Comparison of ENCODE assay signal across 18 cellular contexts in the genomic region with DNA sequence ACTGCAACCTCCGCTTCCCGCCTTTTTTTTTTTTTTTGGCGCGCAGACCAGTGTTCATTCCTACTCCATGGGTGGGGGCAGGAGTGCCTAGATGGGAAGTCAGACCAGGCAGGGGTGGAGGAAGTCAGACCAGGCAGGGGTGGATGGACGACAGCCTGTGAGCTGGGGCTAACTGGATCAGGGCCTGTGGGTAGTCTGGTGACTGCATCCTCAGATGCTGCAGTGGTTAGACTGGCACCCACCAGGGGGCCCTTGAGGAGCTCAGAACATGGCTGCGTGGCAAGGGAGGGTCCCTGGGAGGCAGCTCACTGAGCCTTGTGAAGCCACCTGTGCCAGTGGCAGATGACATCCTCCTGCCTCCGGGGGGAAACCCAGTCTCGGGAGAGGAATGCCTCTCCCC. TPM values are rescaled to one million over a fixed set of nuclear protein-coding genes. Genes with fewer than 3 reads are reported as not detected.
DNase-seq lines count a peak whose midpoint lies in the region; ATAC-seq, FAIRE-seq and TF ChIP-seq lines count a peak whose summit lies in the region.
"Had no signal": no experiment of that assay in that cellular context is flagged by ENCODE, and none has a peak within 500 bp of the region (broad histone marks: within the 10 kb centered on the region; RNA-seq: fewer than 3 reads in every experiment).

No MANE protein-coding gene starts in this region.

- CTCF ChIA-PET in RWPE1 (lab: Yijun Ruan, JAX): interaction anchor here (0.6 kb wide), 1 partner anchor 629 kb away, joined by 3 read pairs; no protein-coding TSS in a partner anchor

- ATAC-seq in left lung (peak; percentile 13), GM18511 (IDR thresholded peaks at IDR 0.05; ENCODE audit: unreplicated experiment) (no peak)
- ATAC-seq: body of pancreas; lower lobe of right lung; naive thymus-derived CD8-positive, alpha-beta T cell had no signal

- intact Hi-C loops in left lung (cut with DNase I): no loop called here

- TF ChIP-seq CTCF in GM12872 (IDR thresholded peaks at IDR 0.05; ENCODE audit: insufficient read depth, low read depth, low read length) (0 out of 3 replicates have a peak, but pooled peaks have one; percentile 8), RWPE1 (conservative IDR thresholded peaks at IDR 0.05; ENCODE audit: low read depth) (no peak), left lung (IDR thresholded peaks at IDR 0.05) (no peak)

- H3K4me3 ChIP-seq in left lung: no peak overlapping the region
- H3K4me3 ChIP-seq: BLaER1 treated with 17β-estradiol and CSF1 and Interleukin-3, amounts not matched to agents 10 nM and 100 nM; body of pancreas; lower lobe of right lung; prostate gland; thyroid gland had no signal

- no peak for FAIRE-seq in urothelium cell line (lab: Jason Lieb, UNC)

- peaks cover 0 to 35% of the 10 kb centered on the region in 2 donors for H3K36me3 ChIP-seq in left lung
- H3K36me3 ChIP-seq: prostate gland had no signal

- DNase-seq in D341Med (ENCODE audit: low spot score): peak; percentile 65
- no peak for DNase-seq in RWPE1 (ENCODE audit: low spot score)
- no peak for DNase-seq in left lung
- DNase-seq in urothelium cell line (ENCODE audit: low spot score): no peak
- DNase-seq in mesenteric fat pad (ENCODE audit: low spot score): no peak
- DNase-seq: activated CD4-positive, alpha-beta T cell treated with anti-CD3 and anti-CD28 coated beads, Interleukin-2, amount 10 ng/mL, durations not matched to agents 7 days and 5 days; body of pancreas; cortex of kidney; DMS153; lower lobe of right lung; naive thymus-derived CD8-positive, alpha-beta T cell; NCI-H187; NCI-H510A treated with DMSO at 0.1 percent for 48 hours; thyroid gland had no signal

- no peaks in the 10 kb centered on the region for H3K27me3 ChIP-seq in left lung
- H3K27me3 ChIP-seq: BLaER1 treated with 17β-estradiol and CSF1 and Interleukin-3, amounts not matched to agents 10 nM and 100 nM; body of pancreas; thyroid gland had no signal

- POLR2A ChIA-PET in RWPE1 (lab: Yijun Ruan, JAX; ENCODE audit: low non-redundant PET): interaction anchor here (0.6 kb wide), 1 partner anchor 10 kb away, joined by 5 read pairs; no protein-coding TSS in a partner anchor

- H3K4me1 ChIP-seq in left lung: no peaks in the 10 kb centered on the region
- H3K4me1 ChIP-seq: body of pancreas, lower lobe of right lung, prostate gland, thyroid gland had no signal

- peak overlapping the region; percentile 86 for H3K27ac ChIP-seq in RWPE1
- no peak overlapping the region for H3K27ac ChIP-seq in left lung
- H3K27ac ChIP-seq: BLaER1 treated with 17β-estradiol and CSF1 and Interleukin-3, amounts not matched to agents 10 nM and 100 nM; body of pancreas; lower lobe of right lung; prostate gland; thyroid gland had no signal

- no peaks in the 10 kb centered on the region for H3K9me3 ChIP-seq in left lung
- H3K9me3 ChIP-seq: BLaER1 treated with 17β-estradiol and CSF1 and Interleukin-3, amounts not matched to agents 10 nM and 100 nM; body of pancreas; lower lobe of right lung; prostate gland; thyroid gland had no signal

RNA-seq across cellular contexts. Expression of a gene that starts 35.1 kb away (rescaled TPM):
- 10 to 100 TPM; 37.8 to 39.1 TPM for total RNA-seq in left lung
- total RNA-seq in mesenteric fat pad: 44.2 TPM

RNA-seq across cellular contexts. Expression of a gene that starts 53.9 kb away (rescaled TPM):
- total RNA-seq in left lung (10 to 100 TPM; 30.3 to 33.1 TPM), mesenteric fat pad (24.2 TPM)
